Comparison of ENCODE assay signal across 35 cellular contexts in the genomic region with DNA sequence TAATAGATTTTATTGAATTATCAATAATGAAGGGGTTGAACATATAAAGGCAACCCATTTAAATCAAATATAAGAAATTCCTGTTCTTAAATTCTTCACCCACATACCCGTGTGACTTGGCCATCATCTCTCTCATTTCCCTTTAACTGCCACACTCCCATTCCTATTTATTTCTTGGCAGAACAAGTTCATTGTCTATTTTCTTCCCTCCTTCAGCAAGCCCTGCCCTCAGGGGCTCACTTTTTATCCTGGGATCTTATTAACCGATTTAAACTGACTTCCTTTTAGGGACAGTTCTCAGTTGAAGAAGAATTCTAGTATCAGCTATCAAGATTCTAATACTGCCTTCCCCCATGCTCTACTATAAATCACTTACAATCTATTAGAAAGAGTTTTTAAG.
"Had no signal": no experiment of that assay in that cellular context is flagged by ENCODE, and none has a peak within 500 bp of the region (broad histone marks: within the 10 kb centered on the region; RNA-seq: fewer than 3 reads in every experiment).

No MANE protein-coding gene starts in this region.

- H3K36me3 ChIP-seq: MG63 had no signal

- DNase-seq: Karpas-422, Kasumi-1, MG63, MM.1S, MV-4-11, NCI-H1048, NCI-H1092, NCI-H1092 treated with DMSO at 0.1 percent for 48 hours, NCI-H1105, NCI-H1105 treated with DMSO at 0.1 percent for 48 hours, NCI-H1417, NCI-H1417 treated with DMSO at 0.1 percent for 48 hours, NCI-H1436, NCI-H1436 treated with DMSO at 0.1 percent for 48 hours, NCI-H146, NCI-H1694, NCI-H1694 treated with DMSO at 0.1 percent for 48 hours, NCI-H187, NCI-H187 treated with DMSO at 0.1 percent for 48 hours, NCI-H1930, NCI-H2029, NCI-H2029 treated with DMSO at 0.1 percent for 48 hours, NCI-H2081, NCI-H2081 treated with DMSO at 0.1 percent for 48 hours, NCI-H2107, NCI-H2171, NCI-H2171 treated with DMSO at 0.1 percent for 48 hours, NCI-H2227 treated with DMSO at 0.1 percent for 48 hours, NCI-H226, NCI-H345, NCI-H446, NCI-H446 treated with DMSO at 0.1 percent for 48 hours, NCI-H510A, NCI-H510A treated with DMSO at 0.1 percent for 48 hours, NCI-H524 had no signal

- H3K4me3 ChIP-seq: MG63 had no signal

- H3K9me3 ChIP-seq: MG63 had no signal

- H3K27me3 ChIP-seq: MG63 had no signal
